2 cellular contexts compared by ENCODE assay signal in genomic region chr15:42707873-42708544, GRCh38.
TF ChIP-seq lines count a peak whose summit lies in the region.

No MANE protein-coding gene starts in this region.

TF ChIP-seq in K562, 482 proteins besides CTCF, POLR2A, EP300 and RAD21:
- TF ChIP-seq ZBTB40 (IDR thresholded peaks at IDR 0.05), result peak; percentile 94
- TF ChIP-seq ZBTB40 (CRISPR knock-in tag; IDR thresholded peaks at IDR 0.05), result peak; percentile 89
- TF ChIP-seq ASH1L (IDR thresholded peaks at IDR 0.05; ENCODE audit: borderline replicate concordance, low read depth, partially characterized antibody), result no peak

TF ChIP-seq in HepG2, 621 proteins besides CTCF, POLR2A, EP300 and RAD21:
- TF ChIP-seq FUBP1 (CRISPR knock-in tag; IDR thresholded peaks at IDR 0.05; ENCODE audit: borderline replicate concordance), result no peak
- TF ChIP-seq, protein P1, sequence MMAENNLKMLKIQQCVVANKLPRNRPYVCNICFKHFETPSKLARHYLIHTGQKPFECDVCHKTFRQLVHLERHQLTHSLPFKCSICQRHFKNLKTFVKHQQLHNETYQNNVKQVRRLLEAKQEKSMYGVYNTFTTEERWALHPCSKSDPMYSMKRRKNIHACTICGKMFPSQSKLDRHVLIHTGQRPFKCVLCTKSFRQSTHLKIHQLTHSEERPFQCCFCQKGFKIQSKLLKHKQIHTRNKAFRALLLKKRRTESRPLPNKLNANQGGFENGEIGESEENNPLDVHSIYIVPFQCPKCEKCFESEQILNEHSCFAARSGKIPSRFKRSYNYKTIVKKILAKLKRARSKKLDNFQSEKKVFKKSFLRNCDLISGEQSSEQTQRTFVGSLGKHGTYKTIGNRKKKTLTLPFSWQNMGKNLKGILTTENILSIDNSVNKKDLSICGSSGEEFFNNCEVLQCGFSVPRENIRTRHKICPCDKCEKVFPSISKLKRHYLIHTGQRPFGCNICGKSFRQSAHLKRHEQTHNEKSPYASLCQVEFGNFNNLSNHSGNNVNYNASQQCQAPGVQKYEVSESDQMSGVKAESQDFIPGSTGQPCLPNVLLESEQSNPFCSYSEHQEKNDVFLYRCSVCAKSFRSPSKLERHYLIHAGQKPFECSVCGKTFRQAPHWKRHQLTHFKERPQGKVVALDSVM (CRISPR knock-in tag; IDR thresholded peaks at IDR 0.05), result peak; percentile 73; the same call in 1 of the 2 replicates
- TF ChIP-seq HOMEZ (CRISPR knock-in tag; IDR thresholded peaks at IDR 0.05; ENCODE audit: low read depth), result peak; percentile 41; the same call in 1 of the 2 replicates
- TF ChIP-seq KAT8 (CRISPR knock-in tag; IDR thresholded peaks at IDR 0.05), result 0 out of 2 replicates have a peak, but pooled peaks have one; percentile 21
- TF ChIP-seq ZNF644 (CRISPR knock-in tag; IDR thresholded peaks at IDR 0.05; ENCODE audit: low read depth), result peak; percentile 39; the same call in 1 of the 2 replicates
- no peak for TF ChIP-seq FOXA1 (IDR thresholded peaks at IDR 0.05)
- TF ChIP-seq FOXA1 (CRISPR knock-in tag; IDR thresholded peaks at IDR 0.05), result no peak
- TF ChIP-seq, protein P2, sequence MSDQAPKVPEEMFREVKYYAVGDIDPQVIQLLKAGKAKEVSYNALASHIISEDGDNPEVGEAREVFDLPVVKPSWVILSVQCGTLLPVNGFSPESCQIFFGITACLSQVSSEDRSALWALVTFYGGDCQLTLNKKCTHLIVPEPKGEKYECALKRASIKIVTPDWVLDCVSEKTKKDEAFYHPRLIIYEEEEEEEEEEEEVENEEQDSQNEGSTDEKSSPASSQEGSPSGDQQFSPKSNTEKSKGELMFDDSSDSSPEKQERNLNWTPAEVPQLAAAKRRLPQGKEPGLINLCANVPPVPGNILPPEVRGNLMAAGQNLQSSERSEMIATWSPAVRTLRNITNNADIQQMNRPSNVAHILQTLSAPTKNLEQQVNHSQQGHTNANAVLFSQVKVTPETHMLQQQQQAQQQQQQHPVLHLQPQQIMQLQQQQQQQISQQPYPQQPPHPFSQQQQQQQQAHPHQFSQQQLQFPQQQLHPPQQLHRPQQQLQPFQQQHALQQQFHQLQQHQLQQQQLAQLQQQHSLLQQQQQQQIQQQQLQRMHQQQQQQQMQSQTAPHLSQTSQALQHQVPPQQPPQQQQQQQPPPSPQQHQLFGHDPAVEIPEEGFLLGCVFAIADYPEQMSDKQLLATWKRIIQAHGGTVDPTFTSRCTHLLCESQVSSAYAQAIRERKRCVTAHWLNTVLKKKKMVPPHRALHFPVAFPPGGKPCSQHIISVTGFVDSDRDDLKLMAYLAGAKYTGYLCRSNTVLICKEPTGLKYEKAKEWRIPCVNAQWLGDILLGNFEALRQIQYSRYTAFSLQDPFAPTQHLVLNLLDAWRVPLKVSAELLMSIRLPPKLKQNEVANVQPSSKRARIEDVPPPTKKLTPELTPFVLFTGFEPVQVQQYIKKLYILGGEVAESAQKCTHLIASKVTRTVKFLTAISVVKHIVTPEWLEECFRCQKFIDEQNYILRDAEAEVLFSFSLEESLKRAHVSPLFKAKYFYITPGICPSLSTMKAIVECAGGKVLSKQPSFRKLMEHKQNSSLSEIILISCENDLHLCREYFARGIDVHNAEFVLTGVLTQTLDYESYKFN (CRISPR knock-in tag; conservative IDR thresholded peaks at IDR 0.05), result 0 out of 2 replicates have a peak, but pooled peaks have one; percentile 30
- TF ChIP-seq ZBTB40 (IDR thresholded peaks at IDR 0.05), result peak; percentile 77
- TF ChIP-seq ZBTB40 (CRISPR knock-in tag; IDR thresholded peaks at IDR 0.05), result peak; percentile 99
- TF ChIP-seq ELF1 (CRISPR knock-in tag; IDR thresholded peaks at IDR 0.05), result peak; percentile 47; the same call in 1 of the 2 replicates
- TF ChIP-seq ETV5 (CRISPR knock-in tag; IDR thresholded peaks at IDR 0.05; ENCODE audit: borderline replicate concordance), result peak; percentile 53; the same call in 1 of the 2 replicates
- TF ChIP-seq, protein P3, sequence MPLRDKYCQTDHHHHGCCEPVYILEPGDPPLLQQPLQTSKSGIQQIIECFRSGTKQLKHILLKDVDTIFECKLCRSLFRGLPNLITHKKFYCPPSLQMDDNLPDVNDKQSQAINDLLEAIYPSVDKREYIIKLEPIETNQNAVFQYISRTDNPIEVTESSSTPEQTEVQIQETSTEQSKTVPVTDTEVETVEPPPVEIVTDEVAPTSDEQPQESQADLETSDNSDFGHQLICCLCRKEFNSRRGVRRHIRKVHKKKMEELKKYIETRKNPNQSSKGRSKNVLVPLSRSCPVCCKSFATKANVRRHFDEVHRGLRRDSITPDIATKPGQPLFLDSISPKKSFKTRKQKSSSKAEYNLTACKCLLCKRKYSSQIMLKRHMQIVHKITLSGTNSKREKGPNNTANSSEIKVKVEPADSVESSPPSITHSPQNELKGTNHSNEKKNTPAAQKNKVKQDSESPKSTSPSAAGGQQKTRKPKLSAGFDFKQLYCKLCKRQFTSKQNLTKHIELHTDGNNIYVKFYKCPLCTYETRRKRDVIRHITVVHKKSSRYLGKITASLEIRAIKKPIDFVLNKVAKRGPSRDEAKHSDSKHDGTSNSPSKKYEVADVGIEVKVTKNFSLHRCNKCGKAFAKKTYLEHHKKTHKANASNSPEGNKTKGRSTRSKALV (CRISPR knock-in tag; IDR thresholded peaks at IDR 0.05), result no peak
- no peak for TF ChIP-seq GABPA (IDR thresholded peaks at IDR 0.05; ENCODE audit: low read depth, low read length)
- 0 out of 2 replicates have a peak, but pooled peaks have one; percentile 33 for TF ChIP-seq GABPA (CRISPR knock-in tag; IDR thresholded peaks at IDR 0.05; ENCODE audit: low read depth)
